Comparison of ENCODE assay signal across 30 cellular contexts in genomic region chr12:57160741-57161140, GRCh38. TPM values are rescaled to one million over a fixed set of nuclear protein-coding genes. Genes with fewer than 3 reads are reported as not detected.
"Had no signal": no experiment of that assay in that cellular context is flagged by ENCODE, and none has a peak within 500 bp of the region (broad histone marks: within the 10 kb centered on the region; RNA-seq: fewer than 3 reads in every experiment).

No MANE protein-coding gene starts in this region.

- H3K4me3 Mint-ChIP-seq: naive thymus-derived CD8-positive, alpha-beta T cell; stimulated activated naive B cell treated with anti-CD40 and anti-IgM and Interleukin-4, amounts not matched to agents 10 μg/mL and 1 μg/mL and 100 μg/mL, for 72 hours; stimulated activated naive CD8-positive, alpha-beta T cell treated with anti-CD3 and anti-CD28 coated beads, Interleukin-15, amount 100 ng/mL, for 72 hours had no signal

- ATAC-seq: esophagus mucosa; gastrocnemius medialis; heart right ventricle; mucosa of descending colon; naive thymus-derived CD8-positive, alpha-beta T cell; pancreas; right lobe of liver; stimulated activated naive B cell treated with anti-CD40 and anti-IgM and Interleukin-4, amounts not matched to agents 10 μg/mL and 1 μg/mL and 100 μg/mL, for 72 hours; stimulated activated naive CD8-positive, alpha-beta T cell treated with anti-CD3 and anti-CD28 coated beads, Interleukin-15, amount 100 ng/mL, for 72 hours had no signal

- H3K36me3 ChIP-seq: gastrocnemius medialis, pancreas had no signal

- FAIRE-seq: endometrium, islet of Langerhans, pancreas had no signal

- H3K27ac Mint-ChIP-seq: progenitor cell of endocrine pancreas; stimulated activated naive B cell treated with anti-CD40 and anti-IgM and Interleukin-4, amounts not matched to agents 10 μg/mL and 1 μg/mL and 100 μg/mL, for 72 hours; stimulated activated naive CD8-positive, alpha-beta T cell treated with anti-CD3 and anti-CD28 coated beads, Interleukin-15, amount 100 ng/mL, for 72 hours had no signal

- H3K4me3 ChIP-seq: gastrocnemius medialis, heart right ventricle, mucosa of descending colon, pancreas, right lobe of liver, spleen, testis, tibial nerve had no signal

- H3K9me3 Mint-ChIP-seq: naive thymus-derived CD8-positive, alpha-beta T cell; stimulated activated naive CD8-positive, alpha-beta T cell treated with anti-CD3 and anti-CD28 coated beads, Interleukin-15, amount 100 ng/mL, for 72 hours had no signal

- H3K36me3 Mint-ChIP-seq: naive thymus-derived CD8-positive, alpha-beta T cell; stimulated activated naive B cell treated with anti-CD40 and anti-IgM and Interleukin-4, amounts not matched to agents 10 μg/mL and 1 μg/mL and 100 μg/mL, for 72 hours had no signal

- DNase-seq: cortex of kidney; effector memory CD4-positive, alpha-beta T cell; gastrocnemius medialis; heart right ventricle; hypothalamus; kidney glomerular epithelial cell; mucosa of descending colon; naive thymus-derived CD8-positive, alpha-beta T cell; nucleus accumbens; right lobe of liver; spleen; stimulated activated CD4-positive, alpha-beta T cell treated with anti-CD3 and anti-CD28 coated beads, Interleukin-15, amount 100 ng/mL, for 24 hours; stimulated activated CD4-positive, alpha-beta T cell treated with anti-CD3 and anti-CD28 coated beads, Interleukin-1b, Interleukin-23, amount 100 ng/mL, for 48 hours; stimulated activated CD4-positive, alpha-beta T cell treated with anti-CD3 and anti-CD28 coated beads, Interleukin-4, amount 100 ng/mL, for 24 hours; stimulated activated naive B cell treated with anti-CD40 and anti-IgM and Interleukin-4, amounts not matched to agents 10 μg/mL and 1 μg/mL and 100 μg/mL, for 72 hours; stimulated activated naive CD8-positive, alpha-beta T cell treated with anti-CD3 and anti-CD28 coated beads, Interleukin-15, amount 100 ng/mL, for 72 hours; testis had no signal

- H3K4me1 ChIP-seq: gastrocnemius medialis, pancreas had no signal

- H3K9me3 ChIP-seq: gastrocnemius medialis, heart right ventricle, mucosa of descending colon, pancreas, right lobe of liver, spleen, testis, tibial nerve had no signal

- H3K27ac ChIP-seq: gastrocnemius medialis, pancreas, right lobe of liver, testis had no signal

- H3K27me3 ChIP-seq: gastrocnemius medialis, heart right ventricle, pancreas, right lobe of liver, testis, tibial nerve had no signal

RNA-seq across cellular contexts. Expression of gene LRP1-AS, which starts 13.3 kb away (rescaled TPM):
- total RNA-seq: esophagus mucosa; fibroblast of villous mesenchyme; gastrocnemius medialis; heart right ventricle; liver; lung microvascular endothelial cell; mesenteric fat pad; mucosa of descending colon; naive thymus-derived CD8-positive, alpha-beta T cell; pancreas; progenitor cell of endocrine pancreas; right lobe of liver; spleen; subcutaneous adipose tissue; testis; tibial nerve; ureter had no signal
- polyA plus RNA-seq: heart right ventricle; liver; naive thymus-derived CD8-positive, alpha-beta T cell; neural cell; pancreas; spleen had no signal

RNA-seq across cellular contexts. Expression of gene STAT6, which starts 49.6 kb away (rescaled TPM):
- polyA plus RNA-seq: neural cell had no signal

RNA-seq across cellular contexts. Expression of gene NXPH4, which starts 55.9 kb away (rescaled TPM):
- total RNA-seq: gastrocnemius medialis, liver, subcutaneous adipose tissue, ureter had no signal
- polyA plus RNA-seq: naive thymus-derived CD8-positive, alpha-beta T cell had no signal
